9 cellular contexts compared by ENCODE assay signal in the genomic region with DNA sequence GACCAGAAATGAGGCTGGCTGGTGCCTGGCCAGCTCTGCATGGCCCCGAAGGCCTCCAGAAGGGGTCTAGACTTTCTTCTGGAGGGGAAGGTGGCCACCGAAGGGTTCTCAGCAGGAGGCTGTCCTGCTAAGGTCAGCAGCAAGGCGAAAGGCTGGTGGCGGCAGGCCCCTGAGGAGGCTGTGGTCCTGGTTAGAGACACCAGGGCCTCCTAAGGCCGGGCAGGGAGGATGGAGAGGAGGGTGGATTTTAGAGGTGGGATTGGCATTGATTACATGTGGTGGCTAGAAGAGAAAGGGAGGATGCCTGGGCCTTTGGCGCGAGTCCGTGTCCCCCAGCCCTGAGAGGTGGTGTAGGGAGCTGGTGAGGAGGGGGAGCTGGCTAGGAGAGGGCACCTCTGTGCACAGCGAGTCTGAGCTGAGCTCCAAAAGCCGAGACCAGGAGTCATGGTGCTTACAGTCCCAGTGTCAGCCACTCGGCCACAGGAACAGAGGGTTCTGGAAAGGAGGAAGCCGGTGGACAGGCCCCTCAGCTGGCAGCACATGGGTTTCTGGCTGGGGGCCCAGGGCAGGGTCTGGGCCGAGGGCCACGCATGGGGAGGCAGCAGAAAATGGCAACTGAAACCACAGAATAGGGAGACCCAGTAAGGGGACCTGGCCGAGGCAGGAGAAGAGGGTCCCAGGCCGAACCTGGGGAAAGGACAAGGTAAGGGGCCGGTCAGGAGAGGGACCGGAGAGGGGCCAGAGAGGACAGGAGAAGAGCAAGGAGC. TPM values are rescaled to one million over a fixed set of nuclear protein-coding genes. Genes with fewer than 3 reads are reported as not detected.
DNase-seq lines count a peak whose midpoint lies in the region; ATAC-seq and TF ChIP-seq lines count a peak whose summit lies in the region.
"Had no signal": no experiment of that assay in that cellular context is flagged by ENCODE, and none has a peak within 500 bp of the region (broad histone marks: within the 10 kb centered on the region; RNA-seq: fewer than 3 reads in every experiment).

No MANE protein-coding gene starts in this region.

- peaks cover 54% of the 10 kb centered on the region for H3K36me3 Mint-ChIP-seq in activated naive CD4-positive, alpha-beta T cell treated with anti-CD3 and anti-CD28 coated beads for 36 hours (ENCODE audit: low read depth)
- H3K36me3 Mint-ChIP-seq in activated T-helper 1 cell treated with anti-CD3 and anti-CD28 coated beads, Interleukin-12 subunit alpha, Interleukin-12 subunit beta, Interleukin-2, Interleukin-4 antibody, amounts not matched to agents 30 ng/mL and 10 ng/mL and 1 ng/mL, durations not matched to agents 14 hours and 24 hours and 36 hours (ENCODE audit: low read depth): peaks cover 53% of the 10 kb centered on the region

- H3K4me3 ChIP-seq in lower lobe of right lung (no peak overlapping the region), stomach smooth muscle (ENCODE audit: low read length in 2 of 2) (no peak overlapping the region)

- H3K27ac ChIP-seq in lower lobe of right lung: peak overlapping the region; percentile 85
- peak overlapping the region; percentile 53 for H3K27ac ChIP-seq in stomach smooth muscle (ENCODE audit: low read length)

- H3K36me3 ChIP-seq in lower lobe of right lung: peaks cover 44% of the 10 kb centered on the region
- peaks cover 3 to 12% of the 10 kb centered on the region in 2 donors for H3K36me3 ChIP-seq in stomach smooth muscle (ENCODE audit: control insufficient read depth in 2 of 2, insufficient read depth in 2 of 2, low read length in 2 of 2)

- DNase-seq in activated naive CD4-positive, alpha-beta T cell treated with anti-CD3 and anti-CD28 coated beads for 36 hours: no peak
- no peak for DNase-seq in activated naive CD4-positive, alpha-beta T cell treated with anti-CD3 and anti-CD28 coated beads, Interleukin-2, amount 50 U/mL, for 16 hours
- DNase-seq in activated T-helper 1 cell treated with anti-CD3 and anti-CD28 coated beads, Interleukin-12 subunit alpha, Interleukin-12 subunit beta, Interleukin-2, Interleukin-4 antibody, amounts not matched to agents 30 ng/mL and 10 ng/mL and 1 ng/mL, durations not matched to agents 14 hours and 24 hours and 36 hours (ENCODE audit: low spot score): no peak
- DNase-seq in lower lobe of right lung: no peak
- no peak for DNase-seq in putamen (ENCODE audit: low spot score)
- DNase-seq in UCSD-AML1 (lab: John Stamatoyannopoulos, UW; ENCODE audit: unreplicated experiment): no peak
- DNase-seq: activated CD8-positive, alpha-beta memory T cell treated with anti-CD3 and anti-CD28 coated beads, Interleukin-2, amount 50 U/mL, for 4 hours had no signal

- H3K27ac Mint-ChIP-seq in activated naive CD4-positive, alpha-beta T cell treated with anti-CD3 and anti-CD28 coated beads for 36 hours: peak overlapping the region; percentile 99
- H3K27ac Mint-ChIP-seq in activated T-helper 1 cell treated with anti-CD3 and anti-CD28 coated beads, Interleukin-12 subunit alpha, Interleukin-12 subunit beta, Interleukin-2, Interleukin-4 antibody, amounts not matched to agents 30 ng/mL and 10 ng/mL and 1 ng/mL, durations not matched to agents 14 hours and 24 hours and 36 hours: peak overlapping the region; percentile 95

- peaks cover 53% of the 10 kb centered on the region for H3K4me1 Mint-ChIP-seq in activated naive CD4-positive, alpha-beta T cell treated with anti-CD3 and anti-CD28 coated beads for 36 hours (ENCODE audit: low read depth)
- H3K4me1 Mint-ChIP-seq in activated T-helper 1 cell treated with anti-CD3 and anti-CD28 coated beads, Interleukin-12 subunit alpha, Interleukin-12 subunit beta, Interleukin-2, Interleukin-4 antibody, amounts not matched to agents 30 ng/mL and 10 ng/mL and 1 ng/mL, durations not matched to agents 14 hours and 24 hours and 36 hours (ENCODE audit: low read depth): peaks cover 30% of the 10 kb centered on the region

- no peak for TF ChIP-seq CTCF in lower lobe of right lung (IDR thresholded peaks at IDR 0.05)

- intact Hi-C loops in activated naive CD4-positive, alpha-beta T cell treated with anti-CD3 and anti-CD28 coated beads for 36 hours (cut with micrococcal nuclease): no loop called here
- intact Hi-C loops in activated T-helper 1 cell treated with anti-CD3 and anti-CD28 coated beads, Interleukin-12 subunit alpha, Interleukin-12 subunit beta, Interleukin-2, Interleukin-4 antibody, amounts not matched to agents 30 ng/mL and 10 ng/mL and 1 ng/mL, durations not matched to agents 14 hours and 24 hours and 36 hours (cut with micrococcal nuclease): no loop called here
- intact Hi-C loops in lower lobe of right lung (cut with DNase I): no loop called here

- H3K4me3 Mint-ChIP-seq in activated naive CD4-positive, alpha-beta T cell treated with anti-CD3 and anti-CD28 coated beads for 36 hours: peak overlapping the region; percentile 56
- H3K4me3 Mint-ChIP-seq in activated T-helper 1 cell treated with anti-CD3 and anti-CD28 coated beads, Interleukin-12 subunit alpha, Interleukin-12 subunit beta, Interleukin-2, Interleukin-4 antibody, amounts not matched to agents 30 ng/mL and 10 ng/mL and 1 ng/mL, durations not matched to agents 14 hours and 24 hours and 36 hours: peak overlapping the region; percentile 58

- H3K9ac ChIP-seq in stomach smooth muscle (ENCODE audit: low read length in 2 of 2): peak overlapping the region in 1 of 2 donors; percentile 62

- peaks cover 49% of the 10 kb centered on the region for H3K4me1 ChIP-seq in lower lobe of right lung
- peaks cover 24% of the 10 kb centered on the region for H3K4me1 ChIP-seq in stomach smooth muscle (ENCODE audit: control insufficient read depth, insufficient read depth, low read length)

- H3K9me3 ChIP-seq in lower lobe of right lung: no peaks in the 10 kb centered on the region
- no peaks in the 10 kb centered on the region for H3K9me3 ChIP-seq in stomach smooth muscle (ENCODE audit: control insufficient read depth in 2 of 2, low read length in 2 of 2)

- H3K9me3 Mint-ChIP-seq in activated naive CD4-positive, alpha-beta T cell treated with anti-CD3 and anti-CD28 coated beads for 36 hours: no peaks in the 10 kb centered on the region
- H3K9me3 Mint-ChIP-seq in activated T-helper 1 cell treated with anti-CD3 and anti-CD28 coated beads, Interleukin-12 subunit alpha, Interleukin-12 subunit beta, Interleukin-2, Interleukin-4 antibody, amounts not matched to agents 30 ng/mL and 10 ng/mL and 1 ng/mL, durations not matched to agents 14 hours and 24 hours and 36 hours: no peaks in the 10 kb centered on the region

- no peaks in the 10 kb centered on the region for H3K27me3 Mint-ChIP-seq in activated naive CD4-positive, alpha-beta T cell treated with anti-CD3 and anti-CD28 coated beads for 36 hours (ENCODE audit: low read depth)
- H3K27me3 Mint-ChIP-seq in activated T-helper 1 cell treated with anti-CD3 and anti-CD28 coated beads, Interleukin-12 subunit alpha, Interleukin-12 subunit beta, Interleukin-2, Interleukin-4 antibody, amounts not matched to agents 30 ng/mL and 10 ng/mL and 1 ng/mL, durations not matched to agents 14 hours and 24 hours and 36 hours (ENCODE audit: insufficient read depth): no peaks in the 10 kb centered on the region

- H3K27me3 ChIP-seq in lower lobe of right lung (ENCODE audit: low read depth) (no peaks in the 10 kb centered on the region), stomach smooth muscle (ENCODE audit: control insufficient read depth in 1 of 2, insufficient read depth in 2 of 2, low read length in 2 of 2) (no peaks in the 10 kb centered on the region)

- ATAC-seq in lower lobe of right lung (no peak), GM18907 (IDR thresholded peaks at IDR 0.05; ENCODE audit: unreplicated experiment) (no peak)

- CTCF ChIA-PET in activated naive CD4-positive, alpha-beta T cell treated with anti-CD3 and anti-CD28 coated beads for 36 hours (lab: Charles Lee): interaction anchor here (7.4 kb wide), 1 partner anchor 94 kb away, joined by 89 read pairs; a partner anchor contains a TSS

RNA-seq across cellular contexts. Expression of a gene that starts 2.5 kb away (rescaled TPM):
- 100 to 1,000 TPM; 176 to 178 TPM for total RNA-seq in activated naive CD4-positive, alpha-beta T cell treated with anti-CD3 and anti-CD28 coated beads for 36 hours
- 201 and 211 TPM in 2 replicates for total RNA-seq in activated T-helper 1 cell treated with anti-CD3 and anti-CD28 coated beads, Interleukin-12 subunit alpha, Interleukin-12 subunit beta, Interleukin-2, Interleukin-4 antibody, amounts not matched to agents 30 ng/mL and 10 ng/mL and 1 ng/mL, durations not matched to agents 14 hours and 24 hours and 36 hours
- 92.0 TPM for total RNA-seq in lower lobe of right lung

RNA-seq across cellular contexts. Expression of a gene that starts 17.0 kb away (rescaled TPM):
- total RNA-seq in activated naive CD4-positive, alpha-beta T cell treated with anti-CD3 and anti-CD28 coated beads for 36 hours: 10 to 100 TPM; 18.2 to 18.3 TPM
- 30.3 and 35.5 TPM in 2 replicates for total RNA-seq in activated T-helper 1 cell treated with anti-CD3 and anti-CD28 coated beads, Interleukin-12 subunit alpha, Interleukin-12 subunit beta, Interleukin-2, Interleukin-4 antibody, amounts not matched to agents 30 ng/mL and 10 ng/mL and 1 ng/mL, durations not matched to agents 14 hours and 24 hours and 36 hours
- total RNA-seq in lower lobe of right lung: 27.8 TPM

RNA-seq across cellular contexts. Expression of a gene that starts 17.1 kb away (rescaled TPM):
- 10 to 100 TPM; 51.4 to 51.9 TPM for total RNA-seq in activated naive CD4-positive, alpha-beta T cell treated with anti-CD3 and anti-CD28 coated beads for 36 hours
- total RNA-seq in activated T-helper 1 cell treated with anti-CD3 and anti-CD28 coated beads, Interleukin-12 subunit alpha, Interleukin-12 subunit beta, Interleukin-2, Interleukin-4 antibody, amounts not matched to agents 30 ng/mL and 10 ng/mL and 1 ng/mL, durations not matched to agents 14 hours and 24 hours and 36 hours: 74.9 and 79.4 TPM in 2 replicates
- 45.0 TPM for total RNA-seq in lower lobe of right lung

RNA-seq across cellular contexts. Expression of a gene that starts 21.4 kb away (rescaled TPM):
- total RNA-seq in activated naive CD4-positive, alpha-beta T cell treated with anti-CD3 and anti-CD28 coated beads for 36 hours: 10 to 100 TPM; 16.9 to 19.3 TPM
- 18.4 and 19.8 TPM in 2 replicates for total RNA-seq in activated T-helper 1 cell treated with anti-CD3 and anti-CD28 coated beads, Interleukin-12 subunit alpha, Interleukin-12 subunit beta, Interleukin-2, Interleukin-4 antibody, amounts not matched to agents 30 ng/mL and 10 ng/mL and 1 ng/mL, durations not matched to agents 14 hours and 24 hours and 36 hours
- total RNA-seq in lower lobe of right lung: 39.5 TPM

RNA-seq across cellular contexts. Expression of a gene that starts 23.0 kb away (rescaled TPM):
- total RNA-seq in activated naive CD4-positive, alpha-beta T cell treated with anti-CD3 and anti-CD28 coated beads for 36 hours: 100 to 1,000 TPM; 264 to 272 TPM
- 493 and 495 TPM in 2 replicates for total RNA-seq in activated T-helper 1 cell treated with anti-CD3 and anti-CD28 coated beads, Interleukin-12 subunit alpha, Interleukin-12 subunit beta, Interleukin-2, Interleukin-4 antibody, amounts not matched to agents 30 ng/mL and 10 ng/mL and 1 ng/mL, durations not matched to agents 14 hours and 24 hours and 36 hours
- 125 TPM for total RNA-seq in lower lobe of right lung
